Comparison of ENCODE assay signal across 1 cellular context in the genomic region with DNA sequence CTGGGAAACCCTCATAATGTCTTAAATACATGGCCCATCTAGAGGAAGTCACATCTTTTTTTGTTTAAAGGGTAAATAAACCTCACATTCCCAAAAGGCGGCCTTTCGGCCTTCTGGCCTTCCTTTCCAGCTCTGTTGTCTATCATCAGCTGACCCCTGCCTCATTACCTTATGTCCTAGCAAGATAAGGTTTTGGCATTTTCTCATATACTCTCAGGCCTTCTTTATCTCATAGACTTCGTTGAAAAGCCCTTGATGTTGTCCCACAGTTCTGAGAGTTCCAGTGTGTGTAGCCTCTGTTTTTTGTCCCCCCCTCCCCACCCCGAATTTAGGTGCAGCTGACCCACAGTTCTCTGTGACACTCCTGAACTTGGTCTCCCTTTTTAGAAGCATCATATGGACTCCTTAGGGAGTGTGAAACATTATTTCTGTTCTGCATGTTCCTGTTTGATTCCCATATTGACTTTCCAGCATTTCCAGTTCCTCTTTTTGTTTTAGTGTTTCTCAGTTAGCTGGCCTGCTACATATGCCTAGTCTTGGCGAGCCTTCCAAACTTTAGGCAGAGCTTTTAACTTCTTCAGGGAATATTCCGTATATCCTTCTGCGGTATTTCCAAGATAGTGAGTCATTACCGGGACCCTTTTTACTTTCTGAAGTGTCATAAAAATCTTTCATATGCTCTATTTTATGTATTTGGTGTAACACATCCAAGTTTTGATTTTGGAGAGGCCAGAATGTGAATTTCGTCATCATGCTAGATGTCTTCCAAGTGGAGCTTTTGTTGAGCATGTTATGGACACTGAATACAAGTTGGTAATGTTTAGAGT.
TF ChIP-seq lines count a peak whose summit lies in the region.

No MANE protein-coding gene starts in this region.

TF ChIP-seq in IMR-90, 13 proteins besides CTCF, POLR2A, EP300 and RAD21:
- TF ChIP-seq CEBPB (IDR thresholded peaks at IDR 0.05; ENCODE audit: low read depth, low read length) (peak; percentile 51; the same call in 1 of the 2 replicates), MAZ (IDR thresholded peaks at IDR 0.05; ENCODE audit: borderline replicate concordance, low read depth, low read length) (no peak), SMC3 (IDR thresholded peaks at IDR 0.05; ENCODE audit: low read depth, low read length) (no peak)
- TF ChIP-seq, protein P1, sequence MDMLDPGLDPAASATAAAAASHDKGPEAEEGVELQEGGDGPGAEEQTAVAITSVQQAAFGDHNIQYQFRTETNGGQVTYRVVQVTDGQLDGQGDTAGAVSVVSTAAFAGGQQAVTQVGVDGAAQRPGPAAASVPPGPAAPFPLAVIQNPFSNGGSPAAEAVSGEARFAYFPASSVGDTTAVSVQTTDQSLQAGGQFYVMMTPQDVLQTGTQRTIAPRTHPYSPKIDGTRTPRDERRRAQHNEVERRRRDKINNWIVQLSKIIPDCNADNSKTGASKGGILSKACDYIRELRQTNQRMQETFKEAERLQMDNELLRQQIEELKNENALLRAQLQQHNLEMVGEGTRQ (IDR thresholded peaks at IDR 0.05; ENCODE audit: low read depth, low read length): no peak
